Comparison of ENCODE assay signal across 1 cellular context in genomic region chr7:44286182-44286617, GRCh38.
TF ChIP-seq lines count a peak whose summit lies in the region.

No MANE protein-coding gene starts in this region.

TF ChIP-seq in IMR-90, 13 proteins besides CTCF, POLR2A, EP300 and RAD21 (continued from another document):
- TF ChIP-seq MAZ (IDR thresholded peaks at IDR 0.05; ENCODE audit: borderline replicate concordance, low read depth, low read length) (no peak), RFX5 (IDR thresholded peaks at IDR 0.05; ENCODE audit: low read depth, low read length) (no peak)
